In the genomic region with DNA sequence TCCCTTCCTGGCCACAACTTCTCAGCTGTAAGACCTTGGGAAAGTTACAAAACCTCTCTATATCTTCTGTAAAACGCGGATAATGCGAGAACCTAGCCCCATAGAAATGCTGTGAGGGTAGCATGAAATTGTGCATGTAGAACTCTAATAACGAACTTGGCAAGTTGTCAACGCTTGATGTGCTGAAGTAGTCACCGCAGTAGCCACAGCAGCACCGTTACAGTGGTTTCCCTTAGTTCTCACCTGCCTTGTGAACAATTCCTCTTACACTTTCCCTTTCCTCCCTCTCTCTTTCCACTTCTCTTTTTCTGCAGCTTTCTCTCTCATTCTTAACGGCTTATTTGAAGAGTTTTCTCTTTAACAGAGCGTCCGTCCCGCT, we compare ENCODE assay signal across 8 cellular contexts. TPM values are rescaled to one million over a fixed set of nuclear protein-coding genes. Genes with fewer than 3 reads are reported as not detected.
DNase-seq lines count a peak whose midpoint lies in the region; ATAC-seq, FAIRE-seq and TF ChIP-seq lines count a peak whose summit lies in the region.

No MANE protein-coding gene starts in this region.

- TF ChIP-seq CTCF in heart left ventricle (IDR thresholded peaks at IDR 0.05) = no peak

- peaks cover 7 to 47% (median 20%) of the 10 kb centered on the region in 12 donors for H3K4me1 ChIP-seq in heart left ventricle
- H3K4me1 ChIP-seq in skeletal muscle tissue (ENCODE audit: control insufficient read depth in 3 of 3, insufficient read depth in 3 of 3, low read length in 3 of 3) = peaks cover 16 to 21% (median 21%) of the 10 kb centered on the region in 3 donors

- ATAC-seq in GM21619 (IDR thresholded peaks at IDR 0.05; ENCODE audit: unreplicated experiment) (peak; percentile 42), heart left ventricle (peak; percentile 4 to 15 (median 4))

- 1 to 2% (median 2%) methylated on average over 11 of the region's 11 CpGs for WGBS in heart left ventricle, 4 donors

- H3K9ac ChIP-seq in skeletal muscle tissue (ENCODE audit: low read depth in 1 of 3, low read length in 3 of 3) = peak overlapping the region; percentile 27 to 88 (median 50)

- intact Hi-C loops in heart left ventricle (cut with DNase I) = loop anchor here in 5 of 10 donors (2.0 to 10.0 kb wide), 8 partner anchors 39 to 239 kb away; partner anchors contain the start of genes PPP4R2 (in 3 of the 5) and GXYLT2 (in 1 of the 5)

- H3K36me3 ChIP-seq in KOPT-K1 (ENCODE audit: insufficient read depth, low read length) = peaks cover 19% of the 10 kb centered on the region
- peaks cover 0 to 5% (median 0%) of the 10 kb centered on the region in 9 donors for H3K36me3 ChIP-seq in heart left ventricle
- no peaks in the 10 kb centered on the region for H3K36me3 ChIP-seq in skeletal muscle tissue (ENCODE audit: control insufficient read depth in 3 of 3, insufficient read depth in 3 of 3, low read length in 3 of 3)

- FAIRE-seq in GM12892 (lab: Jason Lieb, UNC) = peak; percentile 67

- peak overlapping the region; percentile 30 to 95 (median 76) for H3K4me3 ChIP-seq in heart left ventricle
- peak overlapping the region; percentile 89 to 99 (median 95) for H3K4me3 ChIP-seq in skeletal muscle tissue (ENCODE audit: low read length in 3 of 3)

- TF ChIP-seq POLR2A in GM12892 (IDR thresholded peaks at IDR 0.05; ENCODE audit: low read depth, low read length) = no peak
- no peak for TF ChIP-seq POLR2A in heart left ventricle (IDR thresholded peaks at IDR 0.05)

- H3K27me3 ChIP-seq in heart left ventricle = no peaks in the 10 kb centered on the region
- no peaks in the 10 kb centered on the region for H3K27me3 ChIP-seq in skeletal muscle tissue (ENCODE audit: control insufficient read depth in 3 of 3, insufficient read depth in 3 of 3, low read length in 3 of 3)

- no peaks in the 10 kb centered on the region for H3K9me3 ChIP-seq in KOPT-K1 (ENCODE audit: insufficient read depth, low read length, poor library complexity, severe bottlenecking)
- H3K9me3 ChIP-seq in heart left ventricle = no peaks in the 10 kb centered on the region
- no peaks in the 10 kb centered on the region for H3K9me3 ChIP-seq in skeletal muscle tissue (ENCODE audit: control insufficient read depth in 3 of 3, low read length in 3 of 3)

- DNase-seq in GM12892 (ENCODE audit: insufficient read length) (no peak), heart left ventricle (no peak), HuH-7 (ENCODE audit: low spot score) (no peak), retina (no peak)
- DNase-seq in activated CD4-positive, alpha-beta T cell treated with anti-CD3 and anti-CD28 coated beads, Interleukin-2, amount 50 U/mL, for 4 hours = peak; percentile 1 to 2

- peak overlapping the region; percentile 95 for H3K27ac ChIP-seq in KOPT-K1 (ENCODE audit: low read depth, low read length, poor library complexity, severe bottlenecking)
- H3K27ac ChIP-seq in heart left ventricle = no peak overlapping the region
- H3K27ac ChIP-seq in skeletal muscle tissue (ENCODE audit: low read depth, low read length) = no peak overlapping the region

RNA-seq across cellular contexts. Expression of gene SHQ1, which starts 0.4 kb away (rescaled TPM):
- polyA plus RNA-seq in GM12892 (2012; ENCODE audit: missing spikeins) = 14.8 TPM
- 10 to 100 TPM; 13.6 to 26.0 (median 19.9) TPM for total RNA-seq in heart left ventricle
- 10 to 100 TPM in 1 of 2 donors, 1 to 10 TPM in 1; 7.2 to 24.9 TPM for polyA plus RNA-seq in heart left ventricle
- 21.4 TPM for total RNA-seq in skeletal muscle tissue

RNA-seq across cellular contexts. Expression of gene GXYLT2, which starts 39.2 kb away (rescaled TPM):
- 0.51 TPM for polyA plus RNA-seq in GM12892 (2012; ENCODE audit: missing spikeins)
- total RNA-seq in heart left ventricle (10 to 100 TPM; 12.7 to 35.2 (median 17.7) TPM), skeletal muscle tissue (31.8 TPM)
- polyA plus RNA-seq in heart left ventricle = 1 to 10 TPM; 3.4 to 5.1 TPM

Comparison
In these comparisons a context has a peak if more than half of its experiments do, and no peak if none do; other contexts are left out.
1. DNase-seq: peak in activated CD4-positive, alpha-beta T cell treated with anti-CD3 and anti-CD28 coated beads, Interleukin-2, amount 50 U/mL, for 4 hours (2 of 2); none in GM12892 (single experiment), heart left ventricle (0 of 5), HuH-7 (single experiment) and retina (single experiment).